ENCODE assay signal across 1 cellular context in the genomic region with DNA sequence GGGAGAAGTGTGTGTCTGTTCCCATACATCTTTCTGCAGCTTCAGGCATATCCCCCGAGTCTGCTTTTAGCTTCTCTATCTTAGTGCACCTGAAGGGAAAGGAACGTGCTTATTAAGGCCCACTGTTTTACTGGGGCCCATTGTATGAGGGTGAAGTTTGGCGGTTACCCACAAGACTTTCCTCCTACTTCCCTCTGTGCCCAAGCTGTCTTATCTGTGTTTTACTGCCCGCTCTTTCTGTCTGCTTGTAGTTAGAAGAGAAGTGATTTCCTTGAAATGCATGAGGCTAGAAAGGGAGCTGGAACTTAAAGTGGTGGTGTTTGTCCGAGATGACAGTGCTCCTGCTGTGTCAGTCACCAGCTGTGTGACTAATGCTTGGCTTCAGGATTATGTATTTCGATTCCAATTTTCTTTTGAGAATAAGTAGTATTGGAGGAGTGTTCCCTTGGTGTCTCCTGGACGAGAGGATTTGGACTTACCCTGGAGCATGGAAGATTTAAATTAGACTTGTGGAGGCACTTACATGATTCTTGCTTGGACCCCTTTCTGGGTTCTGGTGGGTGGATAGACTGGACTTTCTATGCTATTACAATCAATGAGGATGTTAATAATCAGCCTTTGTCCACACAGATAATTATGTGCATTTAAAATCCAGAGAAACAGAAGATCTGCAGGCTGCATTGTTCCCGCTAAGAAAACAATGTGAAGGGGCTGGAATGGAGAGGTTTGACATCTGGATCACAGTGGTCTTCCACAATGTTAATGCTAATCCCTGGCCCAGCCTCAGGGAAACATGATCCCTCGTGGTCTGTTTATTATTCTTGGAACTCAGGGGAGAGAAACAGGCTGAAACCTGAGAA.
TF ChIP-seq lines count a peak whose summit lies in the region.

No MANE protein-coding gene starts in this region.

TF ChIP-seq in IMR-90, 13 proteins besides CTCF, POLR2A, EP300 and RAD21:
- TF ChIP-seq USF2 (IDR thresholded peaks at IDR 0.05; ENCODE audit: low read depth, low read length), result no peak
- TF ChIP-seq FOS (IDR thresholded peaks at IDR 0.05; ENCODE audit: low read depth, low read length), result no peak
- no peak for TF ChIP-seq MAZ (IDR thresholded peaks at IDR 0.05; ENCODE audit: borderline replicate concordance, low read depth, low read length)
- TF ChIP-seq BHLHE40 (IDR thresholded peaks at IDR 0.05; ENCODE audit: low read depth, low read length), result no peak
- TF ChIP-seq CHD1 (IDR thresholded peaks at IDR 0.05; ENCODE audit: low read depth, low read length), result no peak
- TF ChIP-seq RCOR1 (IDR thresholded peaks at IDR 0.05; ENCODE audit: insufficient replicate concordance, low read length), result no peak
- no peak for TF ChIP-seq ELK1 (IDR thresholded peaks at IDR 0.05; ENCODE audit: borderline replicate concordance, low read depth, low read length)
- TF ChIP-seq SMC3 (IDR thresholded peaks at IDR 0.05; ENCODE audit: low read depth, low read length), result no peak
